In genomic region chr1:220889848-220890287, GRCh38 we compare ENCODE assay signal across 1 cellular context.
A peak's percentile ranks its signal among the peaks of the same experiment; 100 is the strongest.
TF ChIP-seq lines count a peak whose summit lies in the region.

No MANE protein-coding gene starts in this region.

TF ChIP-seq in GM23338, 12 proteins besides CTCF, POLR2A, EP300 and RAD21 (continued from another document):
- TF ChIP-seq, protein P1, sequence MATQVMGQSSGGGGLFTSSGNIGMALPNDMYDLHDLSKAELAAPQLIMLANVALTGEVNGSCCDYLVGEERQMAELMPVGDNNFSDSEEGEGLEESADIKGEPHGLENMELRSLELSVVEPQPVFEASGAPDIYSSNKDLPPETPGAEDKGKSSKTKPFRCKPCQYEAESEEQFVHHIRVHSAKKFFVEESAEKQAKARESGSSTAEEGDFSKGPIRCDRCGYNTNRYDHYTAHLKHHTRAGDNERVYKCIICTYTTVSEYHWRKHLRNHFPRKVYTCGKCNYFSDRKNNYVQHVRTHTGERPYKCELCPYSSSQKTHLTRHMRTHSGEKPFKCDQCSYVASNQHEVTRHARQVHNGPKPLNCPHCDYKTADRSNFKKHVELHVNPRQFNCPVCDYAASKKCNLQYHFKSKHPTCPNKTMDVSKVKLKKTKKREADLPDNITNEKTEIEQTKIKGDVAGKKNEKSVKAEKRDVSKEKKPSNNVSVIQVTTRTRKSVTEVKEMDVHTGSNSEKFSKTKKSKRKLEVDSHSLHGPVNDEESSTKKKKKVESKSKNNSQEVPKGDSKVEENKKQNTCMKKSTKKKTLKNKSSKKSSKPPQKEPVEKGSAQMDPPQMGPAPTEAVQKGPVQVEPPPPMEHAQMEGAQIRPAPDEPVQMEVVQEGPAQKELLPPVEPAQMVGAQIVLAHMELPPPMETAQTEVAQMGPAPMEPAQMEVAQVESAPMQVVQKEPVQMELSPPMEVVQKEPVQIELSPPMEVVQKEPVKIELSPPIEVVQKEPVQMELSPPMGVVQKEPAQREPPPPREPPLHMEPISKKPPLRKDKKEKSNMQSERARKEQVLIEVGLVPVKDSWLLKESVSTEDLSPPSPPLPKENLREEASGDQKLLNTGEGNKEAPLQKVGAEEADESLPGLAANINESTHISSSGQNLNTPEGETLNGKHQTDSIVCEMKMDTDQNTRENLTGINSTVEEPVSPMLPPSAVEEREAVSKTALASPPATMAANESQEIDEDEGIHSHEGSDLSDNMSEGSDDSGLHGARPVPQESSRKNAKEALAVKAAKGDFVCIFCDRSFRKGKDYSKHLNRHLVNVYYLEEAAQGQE (IDR thresholded peaks at IDR 0.05; ENCODE audit: unreplicated experiment): no peak
- TF ChIP-seq, protein P2, sequence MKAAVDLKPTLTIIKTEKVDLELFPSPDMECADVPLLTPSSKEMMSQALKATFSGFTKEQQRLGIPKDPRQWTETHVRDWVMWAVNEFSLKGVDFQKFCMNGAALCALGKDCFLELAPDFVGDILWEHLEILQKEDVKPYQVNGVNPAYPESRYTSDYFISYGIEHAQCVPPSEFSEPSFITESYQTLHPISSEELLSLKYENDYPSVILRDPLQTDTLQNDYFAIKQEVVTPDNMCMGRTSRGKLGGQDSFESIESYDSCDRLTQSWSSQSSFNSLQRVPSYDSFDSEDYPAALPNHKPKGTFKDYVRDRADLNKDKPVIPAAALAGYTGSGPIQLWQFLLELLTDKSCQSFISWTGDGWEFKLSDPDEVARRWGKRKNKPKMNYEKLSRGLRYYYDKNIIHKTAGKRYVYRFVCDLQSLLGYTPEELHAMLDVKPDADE (IDR thresholded peaks at IDR 0.05): no peak
- peak; percentile 76 for TF ChIP-seq EZH2 (IDR thresholded peaks at IDR 0.05; ENCODE audit: low read depth, unreplicated experiment)
